Comparison of ENCODE assay signal across 31 cellular contexts in the genomic region with DNA sequence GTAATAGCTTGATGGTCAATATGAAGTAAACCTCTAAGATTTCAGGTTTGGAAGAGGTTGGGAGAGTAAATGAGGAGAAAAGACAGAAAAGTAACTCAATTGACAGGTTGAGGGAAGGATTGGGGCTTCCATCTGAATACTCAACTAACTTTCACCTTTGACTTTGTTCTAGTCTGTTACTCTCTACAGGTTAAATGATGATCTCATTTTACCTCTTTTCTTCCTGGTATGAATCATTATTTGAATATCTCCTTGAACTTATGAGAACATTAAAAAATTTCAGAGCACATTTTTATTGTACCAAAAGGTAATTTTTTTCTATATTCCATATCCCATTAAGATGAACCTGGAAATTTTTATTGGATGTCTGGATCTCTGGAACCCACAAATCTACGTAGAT.
"Had no signal": no experiment of that assay in that cellular context is flagged by ENCODE, and none has a peak within 500 bp of the region (broad histone marks: within the 10 kb centered on the region; RNA-seq: fewer than 3 reads in every experiment).

No MANE protein-coding gene starts in this region.

- H3K4me1 ChIP-seq: body of pancreas, breast epithelium had no signal

- H3K27me3 ChIP-seq: body of pancreas, brain microvascular endothelial cell, breast epithelium, cardiac muscle cell had no signal

- H3K9me3 ChIP-seq: body of pancreas, breast epithelium had no signal

- H3K27ac ChIP-seq: body of pancreas, brain microvascular endothelial cell, breast epithelium, cardiac muscle cell, VCaP had no signal

- DNase-seq: activated B cell treated with CpG ODN at 0.5 μM for 24 hours; activated CD4-positive, alpha-beta memory T cell treated with anti-CD3 and anti-CD28 coated beads, Interleukin-2, amount 10 ng/mL, durations not matched to agents 7 days and 5 days; activated CD4-positive, alpha-beta T cell treated with anti-CD3 and anti-CD28 coated beads for 36 hours; activated CD4-positive, alpha-beta T cell treated with anti-CD3 and anti-CD28 coated beads for 48 hours; activated CD4-positive, alpha-beta T cell treated with anti-CD3 and anti-CD28 coated beads, Interleukin-2, amount 10 ng/mL, durations not matched to agents 7 days and 5 days; activated CD4-positive, alpha-beta T cell treated with anti-CD3 and anti-CD28 coated beads, Interleukin-2, amount 50 U/mL, for 48 hours; activated CD4-positive, CD25-positive, alpha-beta regulatory T cell treated with anti-CD3 and anti-CD28 coated beads, Interleukin-2, amount 50 U/mL, for 72 hours; activated CD8-positive, alpha-beta memory T cell treated with anti-CD3 and anti-CD28 coated beads for 24 hours; activated CD8-positive, alpha-beta memory T cell treated with anti-CD3 and anti-CD28 coated beads, Interleukin-2, amount 10 ng/mL, durations not matched to agents 7 days and 5 days; activated CD8-positive, alpha-beta memory T cell treated with anti-CD3 and anti-CD28 coated beads, Interleukin-2, amount 50 U/mL, for 48 hours; activated CD8-positive, alpha-beta T cell treated with anti-CD3 and anti-CD28 coated beads, Interleukin-2, amount 10 ng/mL, durations not matched to agents 7 days and 5 days; activated effector memory CD4-positive, alpha-beta T cell treated with Interleukin-2 at 50 U/mL for 16 hours; activated gamma-delta T cell; activated naive CD4-positive, alpha-beta T cell treated with anti-CD3 and anti-CD28 coated beads, Interleukin-2, amount 10 ng/mL, durations not matched to agents 7 days and 5 days; activated naive CD4-positive, alpha-beta T cell treated with Interleukin-2 at 50 U/mL for 16 hours; activated naive CD8-positive, alpha-beta T cell treated with anti-CD3 and anti-CD28 coated beads, Interleukin-2, amount 10 ng/mL, durations not matched to agents 7 days and 5 days; activated naive CD8-positive, alpha-beta T cell treated with anti-CD3 and anti-CD28 coated beads, Interleukin-2, amount 50 U/mL, for 24 hours; activated T-cell treated with anti-CD3 and anti-CD28 coated beads, Interleukin-2, amount 50 U/mL, for 24 hours; activated T-cell treated with anti-CD3 and anti-CD28 coated beads, Interleukin-2, amount 50 U/mL, for 48 hours; amniotic stem cell; aorta; body of pancreas; brain microvascular endothelial cell; cerebellar nuclear complex; T-helper 2 cell; T-helper 9 cell had no signal

- FAIRE-seq: astrocyte, TTC549 had no signal

- H3K36me3 ChIP-seq: brain microvascular endothelial cell, breast epithelium, cardiac muscle cell had no signal

- H3K4me3 ChIP-seq: body of pancreas, breast epithelium, cardiac muscle cell had no signal

- ATAC-seq: activated CD4-positive, alpha-beta T cell treated with anti-CD3 and anti-CD28 coated beads for 36 hours; activated CD8-positive, alpha-beta memory T cell treated with anti-CD3 and anti-CD28 coated beads, Interleukin-2, amount 10 ng/mL, durations not matched to agents 7 days and 5 days; activated CD8-positive, alpha-beta T cell treated with anti-CD3 and anti-CD28 coated beads, Interleukin-2, amount 10 ng/mL, durations not matched to agents 7 days and 5 days; activated naive CD8-positive, alpha-beta T cell treated with anti-CD3 and anti-CD28 coated beads, Interleukin-2, amount 50 U/mL, for 24 hours; body of pancreas had no signal
